6 cellular contexts compared by ENCODE assay signal in the genomic region with DNA sequence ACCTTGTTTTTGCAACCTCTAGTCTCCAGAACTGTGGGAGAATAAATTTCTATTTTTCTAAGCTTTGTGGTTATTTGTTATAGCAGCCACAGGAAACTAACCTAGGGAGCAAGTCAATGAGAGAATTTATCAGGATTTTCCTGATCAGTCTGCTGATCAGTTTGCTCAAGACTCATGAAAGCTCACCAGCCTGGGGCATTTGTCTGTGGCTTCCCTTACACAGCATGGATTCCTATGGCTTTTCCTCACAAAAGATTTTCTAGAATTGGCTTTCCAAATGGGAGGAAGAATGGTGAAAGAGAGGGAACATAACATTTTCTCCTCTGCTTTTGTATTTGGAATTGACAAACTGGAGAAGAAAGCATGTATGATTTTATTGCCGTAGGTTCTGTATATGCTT.
"Had no signal": no experiment of that assay in that cellular context is flagged by ENCODE, and none has a peak within 500 bp of the region (broad histone marks: within the 10 kb centered on the region; RNA-seq: fewer than 3 reads in every experiment).

No MANE protein-coding gene starts in this region.

- H3K27ac Mint-ChIP-seq: H9 had no signal

- DNase-seq: GOT3, H9, HCEC 1CT, IMR-90 had no signal

- H3K4me3 Mint-ChIP-seq: H9 had no signal

- H3K9me3 Mint-ChIP-seq: H9 had no signal

- FAIRE-seq: H54, HTR-8/SVneo had no signal
